In the genomic region with DNA sequence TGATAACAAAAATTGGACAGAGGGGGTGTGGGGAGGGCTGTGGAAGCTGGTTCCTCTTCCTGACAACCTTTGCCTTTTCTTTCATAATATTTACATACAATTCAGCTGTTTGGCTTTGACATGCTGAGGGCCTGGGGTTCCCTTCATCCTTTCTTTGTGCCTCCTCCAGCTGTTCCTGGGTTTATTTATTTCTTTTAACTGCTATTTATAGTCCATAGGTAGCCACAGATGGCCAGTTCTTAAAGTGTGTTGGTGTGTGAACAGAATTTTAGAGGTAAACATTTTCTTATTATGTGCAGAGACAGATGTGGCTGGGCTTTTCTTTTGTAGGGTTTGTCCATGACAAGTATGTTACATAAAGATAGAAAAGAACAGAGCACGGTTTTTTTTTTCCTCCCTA, we compare ENCODE assay signal across 16 cellular contexts.
"Had no signal": no experiment of that assay in that cellular context is flagged by ENCODE, and none has a peak within 500 bp of the region (broad histone marks: within the 10 kb centered on the region; RNA-seq: fewer than 3 reads in every experiment).

No MANE protein-coding gene starts in this region.

- DNase-seq: activated CD4-positive, alpha-beta memory T cell treated with anti-CD3 and anti-CD28 coated beads, Interleukin-2, amount 10 ng/mL, durations not matched to agents 7 days and 5 days; activated CD4-positive, alpha-beta T cell treated with anti-CD3 and anti-CD28 coated beads for 36 hours; activated effector memory CD4-positive, alpha-beta T cell treated with anti-CD3 and anti-CD28 coated beads, Interleukin-2, amount 50 U/mL, for 16 hours; activated T-cell treated with anti-CD3 and anti-CD28 coated beads, Interleukin-2, amount 50 U/mL, for 48 hours; erythroblast; naive thymus-derived CD8-positive, alpha-beta T cell; retina; stimulated activated naive B cell treated with anti-CD40 and anti-IgM and Interleukin-4, amounts not matched to agents 10 μg/mL and 1 μg/mL and 100 μg/mL, for 72 hours; thyroid gland; WERI-Rb-1 had no signal

- H3K27ac Mint-ChIP-seq: activated CD4-positive, alpha-beta memory T cell treated with anti-CD3 and anti-CD28 coated beads, Interleukin-2, amount 10 ng/mL, durations not matched to agents 7 days and 5 days; activated CD4-positive, alpha-beta T cell treated with anti-CD3 and anti-CD28 coated beads for 36 hours; activated naive CD4-positive, alpha-beta T cell treated with anti-CD3 and anti-CD28 coated beads, Interleukin-2, amount 50 U/mL, for 24 hours; naive thymus-derived CD8-positive, alpha-beta T cell; stimulated activated naive B cell treated with anti-CD40 and anti-IgM and Interleukin-4, amounts not matched to agents 10 μg/mL and 1 μg/mL and 100 μg/mL, for 72 hours had no signal

- H3K4me3 ChIP-seq: gastroesophageal sphincter, lung, thyroid gland had no signal

- ATAC-seq: activated CD4-positive, alpha-beta T cell treated with anti-CD3 and anti-CD28 coated beads for 36 hours; gastroesophageal sphincter; naive thymus-derived CD8-positive, alpha-beta T cell; stimulated activated naive B cell treated with anti-CD40 and anti-IgM and Interleukin-4, amounts not matched to agents 10 μg/mL and 1 μg/mL and 100 μg/mL, for 72 hours had no signal

- H3K4me3 Mint-ChIP-seq: activated CD4-positive, alpha-beta memory T cell treated with anti-CD3 and anti-CD28 coated beads, Interleukin-2, amount 10 ng/mL, durations not matched to agents 7 days and 5 days; activated CD4-positive, alpha-beta T cell treated with anti-CD3 and anti-CD28 coated beads for 36 hours; activated naive CD4-positive, alpha-beta T cell treated with anti-CD3 and anti-CD28 coated beads, Interleukin-2, amount 50 U/mL, for 24 hours; naive thymus-derived CD8-positive, alpha-beta T cell; stimulated activated naive B cell treated with anti-CD40 and anti-IgM and Interleukin-4, amounts not matched to agents 10 μg/mL and 1 μg/mL and 100 μg/mL, for 72 hours had no signal

- FAIRE-seq: colon, urothelium cell line had no signal

- H3K27me3 ChIP-seq: gastroesophageal sphincter, neutrophil, thyroid gland had no signal

- H3K4me1 Mint-ChIP-seq: activated CD4-positive, alpha-beta memory T cell treated with anti-CD3 and anti-CD28 coated beads, Interleukin-2, amount 10 ng/mL, durations not matched to agents 7 days and 5 days; activated CD4-positive, alpha-beta T cell treated with anti-CD3 and anti-CD28 coated beads for 36 hours; activated naive CD4-positive, alpha-beta T cell treated with anti-CD3 and anti-CD28 coated beads, Interleukin-2, amount 50 U/mL, for 24 hours; naive thymus-derived CD8-positive, alpha-beta T cell; stimulated activated naive B cell treated with anti-CD40 and anti-IgM and Interleukin-4, amounts not matched to agents 10 μg/mL and 1 μg/mL and 100 μg/mL, for 72 hours had no signal

- H3K27ac ChIP-seq: gastroesophageal sphincter, neutrophil, thyroid gland, WERI-Rb-1 had no signal

- H3K9me3 ChIP-seq: gastroesophageal sphincter, neutrophil, thyroid gland had no signal
